In genomic region chr3:88678747-88679146, GRCh38 we compare ENCODE assay signal across 31 cellular contexts.
"Had no signal": no experiment of that assay in that cellular context is flagged by ENCODE, and none has a peak within 500 bp of the region (broad histone marks: within the 10 kb centered on the region; RNA-seq: fewer than 3 reads in every experiment).

No MANE protein-coding gene starts in this region.

- DNase-seq: activated CD4-positive, alpha-beta T cell treated with anti-CD3 and anti-CD28 coated beads, Interleukin-2, amount 10 ng/mL, durations not matched to agents 24 days and 14 days; activated CD4-positive, alpha-beta T cell treated with anti-CD3 and anti-CD28 coated beads, Interleukin-2, amount 50 U/mL, for 4 hours; activated CD8-positive, alpha-beta T cell treated with anti-CD3 and anti-CD28 coated beads for 36 hours; activated effector memory CD4-positive, alpha-beta T cell treated with anti-CD3 and anti-CD28 coated beads, Interleukin-2, amount 50 U/mL, for 16 hours; activated naive CD4-positive, alpha-beta T cell; activated naive CD4-positive, alpha-beta T cell treated with anti-CD3 and anti-CD28 coated beads, Interleukin-2, amount 50 U/mL, for 16 hours; activated naive CD8-positive, alpha-beta T cell treated with anti-CD3 and anti-CD28 coated beads for 36 hours; activated T-cell treated with anti-CD3 and anti-CD28 coated beads, Interleukin-2, amount 50 U/mL, for 1 hour; activated T-cell treated with anti-CD3 and anti-CD28 coated beads, Interleukin-2, amount 50 U/mL, for 72 hours; amniotic stem cell; aorta; brain microvascular endothelial cell; central memory CD4-positive, alpha-beta T cell; MM.1S; MV-4-11; NCI-H1092; NCI-H1417 treated with DMSO at 0.1 percent for 48 hours; NCI-H187 treated with DMSO at 0.1 percent for 48 hours; NCI-H2081; NCI-H345; NCI-H524 treated with DMSO at 0.1 percent for 48 hours; SHP77 treated with DMSO at 0.1 percent for 48 hours; SK-N-SH; T-cell; T-helper 17 cell; T-helper 9 cell; WERI-Rb-1 had no signal

- H3K27ac Mint-ChIP-seq: activated CD4-positive, alpha-beta T cell treated with anti-CD3 and anti-CD28 coated beads, Interleukin-2, amount 10 ng/mL, durations not matched to agents 24 days and 14 days; activated CD8-positive, alpha-beta T cell treated with anti-CD3 and anti-CD28 coated beads for 36 hours; activated naive CD8-positive, alpha-beta T cell treated with anti-CD3 and anti-CD28 coated beads for 36 hours; activated T-cell treated with anti-CD3 and anti-CD28 coated beads, Interleukin-2, amount 50 U/mL, for 72 hours; activated T-helper 17 cell treated with anti-CD3 and anti-CD28 coated beads, Interleukin-2, amount 50 U/mL, for 72 hours; T-cell; T-helper 17 cell had no signal

- H3K9me3 ChIP-seq: SJSA1, SK-N-SH had no signal

- H3K36me3 Mint-ChIP-seq: activated naive CD8-positive, alpha-beta T cell treated with anti-CD3 and anti-CD28 coated beads for 36 hours; T-cell had no signal

- H3K4me1 ChIP-seq: SJSA1 had no signal

- H3K4me3 ChIP-seq: SJSA1 had no signal

- H3K4me2 ChIP-seq: KMS-11, SK-N-SH had no signal

- H3K27me3 ChIP-seq: brain microvascular endothelial cell, SJSA1 had no signal

- H3K4me1 Mint-ChIP-seq: activated CD4-positive, alpha-beta T cell treated with anti-CD3 and anti-CD28 coated beads, Interleukin-2, amount 10 ng/mL, durations not matched to agents 24 days and 14 days; activated naive CD8-positive, alpha-beta T cell treated with anti-CD3 and anti-CD28 coated beads for 36 hours; activated T-helper 17 cell treated with anti-CD3 and anti-CD28 coated beads, Interleukin-2, amount 50 U/mL, for 72 hours; T-cell; T-helper 17 cell had no signal

- H3K9me3 Mint-ChIP-seq: activated CD4-positive, alpha-beta T cell treated with anti-CD3 and anti-CD28 coated beads, Interleukin-2, amount 10 ng/mL, durations not matched to agents 24 days and 14 days; activated T-helper 17 cell treated with anti-CD3 and anti-CD28 coated beads, Interleukin-2, amount 50 U/mL, for 72 hours had no signal

- H3K27ac ChIP-seq: brain microvascular endothelial cell, KMS-11, SJSA1, WERI-Rb-1 had no signal

- ATAC-seq: activated CD8-positive, alpha-beta T cell treated with anti-CD3 and anti-CD28 coated beads for 36 hours; activated T-cell treated with anti-CD3 and anti-CD28 coated beads, Interleukin-2, amount 50 U/mL, for 72 hours; activated T-helper 17 cell treated with anti-CD3 and anti-CD28 coated beads, Interleukin-2, amount 50 U/mL, for 72 hours; Panc1; T-cell; T-helper 17 cell had no signal

- H3K36me3 ChIP-seq: brain microvascular endothelial cell, SJSA1, WERI-Rb-1 had no signal

- H3K9ac ChIP-seq: KMS-11, SK-N-SH had no signal

- H3K27me3 Mint-ChIP-seq: activated CD4-positive, alpha-beta T cell treated with anti-CD3 and anti-CD28 coated beads, Interleukin-2, amount 10 ng/mL, durations not matched to agents 24 days and 14 days; activated CD8-positive, alpha-beta T cell treated with anti-CD3 and anti-CD28 coated beads for 36 hours; activated naive CD8-positive, alpha-beta T cell treated with anti-CD3 and anti-CD28 coated beads for 36 hours; activated T-helper 17 cell treated with anti-CD3 and anti-CD28 coated beads, Interleukin-2, amount 50 U/mL, for 72 hours; T-cell; T-helper 17 cell had no signal

- H3K4me3 Mint-ChIP-seq: activated CD4-positive, alpha-beta T cell treated with anti-CD3 and anti-CD28 coated beads, Interleukin-2, amount 10 ng/mL, durations not matched to agents 24 days and 14 days; activated CD8-positive, alpha-beta T cell treated with anti-CD3 and anti-CD28 coated beads for 36 hours; activated naive CD8-positive, alpha-beta T cell treated with anti-CD3 and anti-CD28 coated beads for 36 hours; activated T-cell treated with anti-CD3 and anti-CD28 coated beads, Interleukin-2, amount 50 U/mL, for 72 hours; activated T-helper 17 cell treated with anti-CD3 and anti-CD28 coated beads, Interleukin-2, amount 50 U/mL, for 72 hours; T-cell; T-helper 17 cell had no signal
